In the genomic region with DNA sequence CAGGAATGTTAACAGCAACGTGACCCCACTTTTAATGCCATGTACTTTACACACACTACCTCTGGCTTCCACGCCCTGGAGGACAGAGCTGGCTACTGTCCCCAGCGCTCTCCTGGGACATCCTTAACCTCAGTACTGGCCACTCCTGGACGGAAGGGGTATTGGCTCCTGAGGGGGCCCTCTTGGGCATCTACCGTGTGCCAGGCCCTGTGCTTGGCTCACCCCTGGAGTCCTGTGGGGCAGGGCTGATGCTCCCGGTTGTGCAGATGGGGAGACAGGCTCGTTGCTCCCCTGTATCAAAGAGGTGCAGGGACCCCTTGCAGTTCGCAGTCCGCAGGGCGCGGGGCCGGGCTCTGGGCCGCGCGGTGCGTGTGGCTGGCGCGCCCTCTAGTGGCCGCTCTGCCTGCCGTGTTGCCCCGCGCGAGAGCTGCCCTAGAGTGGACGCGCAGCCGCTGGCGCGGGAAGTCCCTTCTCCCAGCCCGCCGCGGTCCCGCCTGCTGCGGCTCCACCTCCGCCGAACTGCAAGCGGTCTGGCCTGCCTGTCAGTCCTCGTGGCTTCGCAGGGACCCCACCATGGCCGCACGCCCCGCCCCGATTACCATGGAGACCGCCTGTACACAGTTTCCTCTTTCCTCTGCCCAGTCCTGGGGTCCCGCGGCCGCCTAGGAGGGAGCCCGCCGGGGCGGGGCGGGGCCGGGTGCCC, we compare ENCODE assay signal across 8 cellular contexts. TPM values are rescaled to one million over a fixed set of nuclear protein-coding genes. Genes with fewer than 3 reads are reported as not detected.
DNase-seq lines count a peak whose midpoint lies in the region; ATAC-seq and TF ChIP-seq lines count a peak whose summit lies in the region.

A gene with protein sequence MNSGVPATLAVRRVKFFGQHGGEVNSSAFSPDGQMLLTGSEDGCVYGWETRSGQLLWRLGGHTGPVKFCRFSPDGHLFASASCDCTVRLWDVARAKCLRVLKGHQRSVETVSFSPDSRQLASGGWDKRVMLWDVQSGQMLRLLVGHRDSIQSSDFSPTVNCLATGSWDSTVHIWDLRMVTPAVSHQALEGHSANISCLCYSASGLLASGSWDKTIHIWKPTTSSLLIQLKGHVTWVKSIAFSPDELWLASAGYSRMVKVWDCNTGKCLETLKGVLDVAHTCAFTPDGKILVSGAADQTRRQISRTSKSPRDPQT (plus strand): TSS at position 632 of the 703 bp plus-strand sequence. CDS start 72 bp downstream, outside the sequence.

- peak; percentile 55; the same call in 1 of the 2 replicates for TF ChIP-seq POLR2A in IMR-90 (IDR thresholded peaks at IDR 0.05; ENCODE audit: low read depth, low read length)

- dilution Hi-C loops in IMR-90 (cut with HindIII; ENCODE audit: low sequenced_read_pairs, unreplicated experiment) = no loop called here

- DNase-seq in CD8-positive, alpha-beta T cell = peak; percentile 64 to 85 (median 71)
- peak; percentile 91 for DNase-seq in GM20000 (ENCODE audit: low spot score)
- peak; percentile 66 for DNase-seq in IMR-90
- peak; percentile 45 for DNase-seq in SHP77 treated with DMSO at 0.1 percent for 48 hours (lab: John Stamatoyannopoulos, UW)
- peak; percentile 70 for DNase-seq in activated gamma-delta T cell treated with anti-CD3 and anti-CD28 coated beads, Interleukin-2, amount 50 U/mL, for 16 hours (ENCODE audit: low read depth)
- DNase-seq in foreskin melanocyte = peak; percentile 72
- peak; percentile 89 for DNase-seq in neural progenitor cell (ENCODE audit: low spot score)
- peak; percentile 77 for DNase-seq in superior temporal gyrus (ENCODE audit: extremely low spot score)

- H3K79me1 ChIP-seq in IMR-90 (ENCODE audit: low read depth in 1 of 2, low read length in 2 of 2) = peaks cover 0 to 6% of the 10 kb centered on the region in 2 experiments; a peak in 2 of 4 replicates

- peak within 1 kb of the TSS; percentile 67 for H3K4ac ChIP-seq in IMR-90 (ENCODE audit: low read depth, low read length)

- peaks cover 14% of the 10 kb centered on the region for H3K36me3 Mint-ChIP-seq in CD8-positive, alpha-beta T cell
- H3K36me3 Mint-ChIP-seq in neural progenitor cell = peaks cover 2% of the 10 kb centered on the region

- peak within 1 kb of the TSS; percentile 65 for H3K4me3 Mint-ChIP-seq in CD8-positive, alpha-beta T cell
- peak within 1 kb of the TSS; percentile 80 for H3K4me3 Mint-ChIP-seq in neural progenitor cell

- no peaks in the 10 kb centered on the region for H3K9me3 ChIP-seq in CD8-positive, alpha-beta T cell (ENCODE audit: low read length)
- no peaks in the 10 kb centered on the region for H3K9me3 ChIP-seq in IMR-90 (ENCODE audit: control insufficient read depth, insufficient read depth, low read length)
- H3K9me3 ChIP-seq in neural progenitor cell (ENCODE audit: low read depth) = no peaks in the 10 kb centered on the region

- H3K9me1 ChIP-seq in IMR-90 (ENCODE audit: insufficient read depth, low read length) = no peaks in the 10 kb centered on the region

- H3F3A ChIP-seq in neural progenitor cell (ENCODE audit: low read depth) = peaks cover 31% of the 10 kb centered on the region

- POLR2A ChIA-PET in CD8-positive, alpha-beta T cell (lab: Charles Lee) = interaction anchor here (1.0 to 2.8 kb wide), 3 partner anchors 9 to 83 kb away, joined by 3 to 15 read pairs (median 5); a partner anchor contains a TSS
- POLR2A ChIA-PET in IMR-90 (lab: Charles Lee; ENCODE audit: unreplicated experiment) = interaction anchor here (0.7 to 0.8 kb wide), 2 partner anchors 10 to 76 kb away, joined by 4 to 5 read pairs; a partner anchor contains a TSS

- H4K91ac ChIP-seq in IMR-90 (ENCODE audit: insufficient read depth, low read depth, low read length) = peak within 1 kb of the TSS; percentile 50; the same call in 1 of the 2 replicates

- H3K56ac ChIP-seq in IMR-90 (ENCODE audit: extremely low read depth, insufficient read depth, low read length) = no peak within 1 kb of the TSS

- H3K36me3 ChIP-seq in CD8-positive, alpha-beta T cell (ENCODE audit: insufficient read depth, low read length) = peaks cover 11% of the 10 kb centered on the region
- H3K36me3 ChIP-seq in IMR-90 (ENCODE audit: control insufficient read depth, insufficient read depth, low read length) = peaks cover 17% of the 10 kb centered on the region
- no peaks in the 10 kb centered on the region for H3K36me3 ChIP-seq in neural progenitor cell

- peak within 1 kb of the TSS; percentile 37 for H3K4me3 ChIP-seq in CD8-positive, alpha-beta T cell (ENCODE audit: low read depth, low read length)
- H3K4me3 ChIP-seq in IMR-90 (ENCODE audit: insufficient read depth, low read depth, low read length) = peak within 1 kb of the TSS; percentile 43
- H3K4me3 ChIP-seq in neural progenitor cell = peak within 1 kb of the TSS; percentile 55

- peak within 1 kb of the TSS; percentile 40; the same call in 1 of the 3 replicates for H2BK15ac ChIP-seq in IMR-90 (ENCODE audit: low read depth, low read length)

- no peaks in the 10 kb centered on the region for H3K27me3 ChIP-seq in CD8-positive, alpha-beta T cell (ENCODE audit: insufficient read depth, low read length)
- H3K27me3 ChIP-seq in IMR-90 (ENCODE audit: control insufficient read depth, insufficient read depth, low read length) = no peaks in the 10 kb centered on the region
- no peaks in the 10 kb centered on the region for H3K27me3 ChIP-seq in neural progenitor cell

- H3K23ac ChIP-seq in IMR-90 (ENCODE audit: low read depth, low read length) = 0 out of 2 replicates have a peak within 1 kb of the TSS, but pooled peaks have one; percentile 44

- intact Hi-C loops in CD8-positive, alpha-beta T cell (cut with DNase I, micrococcal nuclease) = loop anchor here (1.0 to 5.0 kb wide), 8 partner anchors 8 to 290 kb away; a partner anchor contains a TSS
- intact Hi-C loops in IMR-90 (cut with micrococcal nuclease) = loop anchor here (1.0 to 10.0 kb wide), 4 partner anchors 40 to 238 kb away; no protein-coding TSS in a partner anchor

- peak within 1 kb of the TSS; percentile 69; the same call in 1 of the 2 replicates for H2BK20ac ChIP-seq in IMR-90 (ENCODE audit: low read depth, low read length)

- peaks cover 9% of the 10 kb centered on the region for H3K4me1 Mint-ChIP-seq in CD8-positive, alpha-beta T cell (ENCODE audit: low read depth)
- peaks cover 17% of the 10 kb centered on the region for H3K4me1 Mint-ChIP-seq in neural progenitor cell

- CTCF ChIA-PET in CD8-positive, alpha-beta T cell (lab: Charles Lee) = interaction anchor here (0.6 to 12.2 kb wide), 34 partner anchors 9 to 522 kb away, joined by 3 to 245 read pairs (median 3); a partner anchor contains a TSS
- CTCF ChIA-PET in IMR-90 (lab: Yijun Ruan, JAX) = interaction anchor here (0.6 to 5.7 kb wide), 18 partner anchors 9 to 1465 kb away, joined by 3 to 165 read pairs (median 4); a partner anchor contains a TSS

- H2AK9ac ChIP-seq in IMR-90 (replicated peaks; ENCODE audit: low read depth, low read length, poor library complexity) = peak within 1 kb of the TSS; percentile 96

- H4K5ac ChIP-seq in IMR-90 (ENCODE audit: low read depth, low read length) = no peak within 1 kb of the TSS

- peak; percentile 87 for TF ChIP-seq RAD21 in IMR-90 (IDR thresholded peaks at IDR 0.05; ENCODE audit: low read length)

- H2AFZ ChIP-seq in IMR-90 (replicated peaks; ENCODE audit: low read length, poor library complexity) = peak within 1 kb of the TSS; percentile 100
- H2AFZ ChIP-seq in neural progenitor cell (replicated peaks) = peak within 1 kb of the TSS; percentile 92

- H3K9me3 Mint-ChIP-seq in CD8-positive, alpha-beta T cell = no peaks in the 10 kb centered on the region
- H3K9me3 Mint-ChIP-seq in neural progenitor cell = no peaks in the 10 kb centered on the region

- peak within 1 kb of the TSS in 1 of 2 experiments; percentile 64; a peak in 1 of 4 replicates for H4K8ac ChIP-seq in IMR-90 (ENCODE audit: low read depth in 2 of 2, low read length in 2 of 2)

- H2BK5ac ChIP-seq in IMR-90 (ENCODE audit: low read depth, low read length, poor library complexity, severe bottlenecking) = no peak within 1 kb of the TSS

- peaks cover 9% of the 10 kb centered on the region for H3K27me3 Mint-ChIP-seq in CD8-positive, alpha-beta T cell (ENCODE audit: low read depth)
- H3K27me3 Mint-ChIP-seq in neural progenitor cell (ENCODE audit: insufficient read depth, low read depth) = peaks cover 4% of the 10 kb centered on the region

- TF ChIP-seq CTCF in CD8-positive, alpha-beta T cell (IDR thresholded peaks at IDR 0.05) = peak; percentile 98
- peak; percentile 96 for TF ChIP-seq CTCF in GM20000 (IDR thresholded peaks at IDR 0.05; ENCODE audit: extremely low read depth, missing control alignments)
- TF ChIP-seq CTCF in IMR-90 (conservative IDR thresholded peaks at IDR 0.05; ENCODE audit: low read depth, low read length) = peak; percentile 84
- peak; percentile 99 for TF ChIP-seq CTCF in neural progenitor cell (IDR thresholded peaks at IDR 0.05)

- peak; percentile 83 for ATAC-seq in CD8-positive, alpha-beta T cell
- ATAC-seq in IMR-90 (ENCODE audit: low read depth) = peak; percentile 88

- WGBS in IMR-90 (ENCODE audit: extremely low coverage in 2 of 2, insufficient read length in 1 of 2), 2 experiments = 2% methylated on average over 26 of the region's 51 CpGs; no CpG with 5 or more reads in 1 of the 2 experiments

- peak within 1 kb of the TSS; percentile 74; the same call in 1 of the 2 replicates for H2AK5ac ChIP-seq in IMR-90 (ENCODE audit: low read depth, low read length)

- H3K14ac ChIP-seq in IMR-90 (replicated peaks; ENCODE audit: low read depth, low read length) = peak within 1 kb of the TSS; percentile 69; the same call in 1 of the 2 replicates

- H3K9ac ChIP-seq in IMR-90 (ENCODE audit: low read depth, low read length) = peak within 1 kb of the TSS; percentile 22; the same call in 1 of the 2 replicates
- no peak within 1 kb of the TSS for H3K9ac ChIP-seq in neural progenitor cell

- H3K27ac Mint-ChIP-seq in CD8-positive, alpha-beta T cell = peak within 1 kb of the TSS; percentile 64
- peak within 1 kb of the TSS; percentile 30 for H3K27ac Mint-ChIP-seq in neural progenitor cell

- H3K27ac ChIP-seq in CD8-positive, alpha-beta T cell (ENCODE audit: low read depth, low read length) = no peak within 1 kb of the TSS
- H3K27ac ChIP-seq in IMR-90 (ENCODE audit: insufficient read depth, low read length) = no peak within 1 kb of the TSS; the same call in 1 of the 2 replicates
- H3K27ac ChIP-seq in neural progenitor cell = no peak within 1 kb of the TSS

- in situ Hi-C loops in IMR-90 (cut with MboI; ENCODE audit: low sequenced_read_pairs) = loop anchor here (5.0 kb wide), 1 partner anchor 81 kb away; a partner anchor contains a TSS

- peaks cover under 1% of the 10 kb centered on the region for H3K79me2 ChIP-seq in neural progenitor cell (ENCODE audit: low read depth)

- H2BK120ac ChIP-seq in IMR-90 (ENCODE audit: low read depth, low read length) = peak within 1 kb of the TSS; percentile 63

- no TSS peak for BruUV-seq in IMR-90 (replicated peaks; lab: Mats Ljungman, UMichigan)

- no peak within 1 kb of the TSS for H3K18ac ChIP-seq in IMR-90 (ENCODE audit: low read depth, low read length)

- H3K4me1 ChIP-seq in CD8-positive, alpha-beta T cell (ENCODE audit: insufficient read depth, low read length) = peaks cover 12% of the 10 kb centered on the region
- H3K4me1 ChIP-seq in IMR-90 (ENCODE audit: control insufficient read depth, insufficient read depth, low read length) (no peaks in the 10 kb centered on the region), neural progenitor cell (no peaks in the 10 kb centered on the region)

- H3K4me2 ChIP-seq in IMR-90 (ENCODE audit: low read depth, low read length) = peak within 1 kb of the TSS; percentile 94
- H3K4me2 ChIP-seq in neural progenitor cell = peak within 1 kb of the TSS; percentile 77

- H4K20me1 ChIP-seq in IMR-90 (ENCODE audit: insufficient read depth, low read length) (peaks cover 24% of the 10 kb centered on the region), neural progenitor cell (ENCODE audit: low read depth) (peaks cover 24% of the 10 kb centered on the region)

RNA-seq across cellular contexts. Expression of the gene that starts here (rescaled TPM):
- total RNA-seq in CD8-positive, alpha-beta T cell = not detected
- total RNA-seq in IMR-90 (2012; rRNA removed) (not detected in 2 replicates), neural progenitor cell (ENCODE audit: low replicate concordance) (not detected in 2 replicates)
- not detected in 2 replicates for polyA plus RNA-seq in IMR-90 (2012; rRNA removed)
- polyA plus RNA-seq in IMR-90 (2012; cell fraction: cytosol; rRNA removed) = not detected in 2 replicates
- polyA plus RNA-seq in IMR-90 (2012; cell fraction: nucleus; rRNA removed; ENCODE audit: low replicate concordance) = not detected in 2 replicates

Comparison
In these comparisons a context has a peak if more than half of its experiments do, and no peak if none do; other contexts are left out.
1. Peak in DNase-seq, ATAC-seq and H3K4me3 ChIP-seq in CD8-positive, alpha-beta T cell; RNA of the gene not detected or under 1 TPM.
2. Peak in DNase-seq, ATAC-seq, H3K4me3 ChIP-seq, H3K9ac ChIP-seq and H3K4me2 ChIP-seq in IMR-90; RNA of the gene not detected or under 1 TPM.
3. Peak in DNase-seq, H3K4me3 ChIP-seq and H3K4me2 ChIP-seq in neural progenitor cell; RNA of the gene not detected or under 1 TPM.